In the genomic region with DNA sequence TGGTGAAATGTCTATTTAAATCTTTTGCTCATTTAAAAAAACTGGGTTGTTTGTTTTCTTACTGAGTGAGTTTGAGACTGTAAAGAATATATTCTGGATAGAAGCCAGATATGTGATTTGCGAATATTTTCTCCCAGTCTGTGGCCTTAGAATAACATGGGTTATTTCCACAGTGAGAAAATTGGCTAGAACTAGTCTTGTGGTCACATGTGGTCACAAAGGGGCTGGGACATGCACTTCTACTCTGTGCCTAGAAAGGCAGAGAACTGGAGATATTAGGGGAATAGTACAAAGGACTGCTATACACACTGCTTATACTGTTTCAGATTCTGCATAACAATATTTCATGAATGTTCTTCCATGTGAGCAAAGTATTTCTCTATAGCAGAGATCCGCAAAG, we compare ENCODE assay signal across 17 cellular contexts.
A peak's percentile ranks its signal among the peaks of the same experiment; 100 is the strongest.
DNase-seq lines count a peak whose midpoint lies in the region; ATAC-seq and TF ChIP-seq lines count a peak whose summit lies in the region.
"Had no signal": no experiment of that assay in that cellular context is flagged by ENCODE, and none has a peak within 500 bp of the region (broad histone marks: within the 10 kb centered on the region; RNA-seq: fewer than 3 reads in every experiment).

No MANE protein-coding gene starts in this region.

- no peaks in the 10 kb centered on the region for H3K23me2 ChIP-seq in H9 (ENCODE audit: insufficient read length, low read depth, low read length, poor library complexity, severe bottlenecking)

- H2BK5ac ChIP-seq in H9 (ENCODE audit: insufficient read length, low read length): no peak overlapping the region

- intact Hi-C loops in left ventricle myocardium superior (cut with micrococcal nuclease): no loop called here

- H3K4me1 ChIP-seq in SJCRH30: peaks cover 46% of the 10 kb centered on the region
- no peaks in the 10 kb centered on the region for H3K4me1 ChIP-seq in H9 (ENCODE audit: insufficient read depth, low read length)
- H3K4me1 ChIP-seq: A549, BE2C had no signal

- H3K23ac ChIP-seq in H9 (ENCODE audit: insufficient read length, low read depth, low read length): no peak overlapping the region

- no peak overlapping the region for H2BK120ac ChIP-seq in H9 (ENCODE audit: low read depth, low read length, poor library complexity, severe bottlenecking)

- peaks cover 17% of the 10 kb centered on the region for H3K27me3 Mint-ChIP-seq in H9 (ENCODE audit: low read depth)

- H2BK12ac ChIP-seq in H9 (ENCODE audit: insufficient read length, low read depth, low read length): no peak overlapping the region

- H3K4me3 Mint-ChIP-seq in H9: no peak overlapping the region
- H3K4me3 Mint-ChIP-seq: CD4-positive, alpha-beta memory T cell; HFFc6 had no signal

- peaks cover 0 to 6% (median 5%) of the 10 kb centered on the region in 3 experiments; a peak in 4 of 7 replicates for H3K36me3 Mint-ChIP-seq in H9 (ENCODE audit: insufficient read depth in 1 of 3, low read depth in 3 of 3)

- DNase-seq in Daoy (ENCODE audit: low read depth) (peak; percentile 62), SJCRH30 (peak; percentile 67 to 85), brain microvascular endothelial cell (peak; percentile 52), left ventricle myocardium superior (no peak), H9 (no peak)
- DNase-seq in stimulated activated CD4-positive, alpha-beta T cell treated with anti-CD3 and anti-CD28 coated beads, Interleukin-4, amount 100 ng/mL, for 1 hour: no peak
- DNase-seq: BE2C; CD4-positive, alpha-beta memory T cell; DMS79; EL; HCEC 1CT; HFFc6; IMR-90 had no signal

- H3K9me3 Mint-ChIP-seq in H9: peaks cover 8 to 9% of the 10 kb centered on the region in 2 experiments; a peak in 4 of 5 replicates

- no peak overlapping the region for H3K18ac ChIP-seq in H9 (ENCODE audit: insufficient read length, low read depth, low read length)

- no peak overlapping the region for H4K8ac ChIP-seq in H9 (replicated peaks; ENCODE audit: insufficient read length, low read depth, low read length)

- ATAC-seq in left ventricle myocardium superior (peak; percentile 66), HG03571 (IDR thresholded peaks at IDR 0.05; ENCODE audit: unreplicated experiment) (no peak), HG03196 (IDR thresholded peaks at IDR 0.05; ENCODE audit: unreplicated experiment) (no peak)
- ATAC-seq: A549 had no signal

- H3K79me2 ChIP-seq in H9 (ENCODE audit: insufficient read depth, low read length): no peaks in the 10 kb centered on the region

- H3K56ac ChIP-seq in H9 (ENCODE audit: insufficient read length, low read depth, low read length): no peak overlapping the region

- no peak overlapping the region for H2BK20ac ChIP-seq in H9 (ENCODE audit: low read depth, low read length, poor library complexity, severe bottlenecking)

- no peak overlapping the region for H2AK5ac ChIP-seq in H9 (ENCODE audit: insufficient read length, low read length)

- H3K9me3 ChIP-seq in SJCRH30 (replicated peaks) (peaks cover under 1% of the 10 kb centered on the region; the same call in 1 of the 2 replicates), H9 (ENCODE audit: control insufficient read depth, low read depth, low read length) (no peaks in the 10 kb centered on the region)
- H3K9me3 ChIP-seq: BE2C had no signal

- no peak overlapping the region for H4K91ac ChIP-seq in H9 (ENCODE audit: insufficient read length, low read depth, low read length)

- H3K9ac ChIP-seq in H9 (ENCODE audit: extremely low read depth, insufficient read length, low read length): no peak overlapping the region

- H3T11ph ChIP-seq in H9 (ENCODE audit: low read length): no peak overlapping the region

- in situ Hi-C loops in brain microvascular endothelial cell (cut with HindIII; ENCODE audit: low pct_ligation_motif_present, low sequenced_read_pairs): no loop called here

- H3K14ac ChIP-seq in H9 (ENCODE audit: insufficient read depth, low read length): no peak overlapping the region

- H4K5ac ChIP-seq in H9 (ENCODE audit: insufficient read length, low read depth, low read length): no peak overlapping the region

- H3K27ac ChIP-seq in SJCRH30 (no peak overlapping the region), brain microvascular endothelial cell (no peak overlapping the region), H9 (ENCODE audit: insufficient read length, low read depth, low read length) (no peak overlapping the region)
- H3K27ac ChIP-seq: A549, C4-2B had no signal

- peaks cover 0 to 6% of the 10 kb centered on the region in 2 experiments; a peak in 2 of 4 replicates for H3K4me1 Mint-ChIP-seq in H9

- H3K4me2 ChIP-seq in H9 (ENCODE audit: insufficient read depth, insufficient read length, low read length): no peak overlapping the region
- H3K4me2 ChIP-seq: A549 had no signal

- H3K36me3 ChIP-seq in SJCRH30 (no peaks in the 10 kb centered on the region), brain microvascular endothelial cell (replicated peaks) (no peaks in the 10 kb centered on the region)
- H3K36me3 ChIP-seq: BE2C had no signal

- H3K4me3 ChIP-seq in SJCRH30 (no peak overlapping the region), brain microvascular endothelial cell (ENCODE audit: low read depth, low read length) (no peak overlapping the region)
- H3K4me3 ChIP-seq: A549 had no signal

- TF ChIP-seq CTCF in brain microvascular endothelial cell (IDR thresholded peaks at IDR 0.05; ENCODE audit: low read depth, low read length, missing control alignments) (no peak), H9 (conservative IDR thresholded peaks at IDR 0.05) (no peak)

- no peaks in the 10 kb centered on the region for H3K79me1 ChIP-seq in H9 (ENCODE audit: insufficient read depth, low read depth, low read length, poor library complexity, severe bottlenecking)

- H2BK15ac ChIP-seq in H9 (ENCODE audit: low read depth, low read length): no peak overlapping the region

- H3K27ac Mint-ChIP-seq in H9: no peak overlapping the region
- H3K27ac Mint-ChIP-seq: CD4-positive, alpha-beta memory T cell; HFFc6 had no signal

- no peak overlapping the region for H3K4ac ChIP-seq in H9 (ENCODE audit: low read depth, low read length)

- WGBS in H9 (ENCODE audit: extremely low coverage, insufficient read length, low lambda C conversion rate): no CpG with 5 or more reads among the region's 2 CpGs

- no peak overlapping the region for H2AFZ ChIP-seq in H9 (ENCODE audit: low read length)

- no peaks in the 10 kb centered on the region for H4K20me1 ChIP-seq in H9 (ENCODE audit: control insufficient read depth, insufficient read depth, insufficient read length)

- H3K27me3 ChIP-seq in SJCRH30: no peaks in the 10 kb centered on the region
- no peaks in the 10 kb centered on the region for H3K27me3 ChIP-seq in brain microvascular endothelial cell (replicated peaks)
- no peaks in the 10 kb centered on the region for H3K27me3 ChIP-seq in H9 (ENCODE audit: insufficient read depth, low read length)

Comparison
In these comparisons a context has a peak if more than half of its experiments do, and no peak if none do; other contexts are left out.
1. DNase-seq: peak in Daoy (single experiment), SJCRH30 (2 of 2) and brain microvascular endothelial cell (single experiment); none in left ventricle myocardium superior (single experiment), stimulated activated CD4-positive, alpha-beta T cell treated with anti-CD3 and anti-CD28 coated beads, Interleukin-4, amount 100 ng/mL, for 1 hour (single experiment) and H9 (single experiment).